In the genomic region with DNA sequence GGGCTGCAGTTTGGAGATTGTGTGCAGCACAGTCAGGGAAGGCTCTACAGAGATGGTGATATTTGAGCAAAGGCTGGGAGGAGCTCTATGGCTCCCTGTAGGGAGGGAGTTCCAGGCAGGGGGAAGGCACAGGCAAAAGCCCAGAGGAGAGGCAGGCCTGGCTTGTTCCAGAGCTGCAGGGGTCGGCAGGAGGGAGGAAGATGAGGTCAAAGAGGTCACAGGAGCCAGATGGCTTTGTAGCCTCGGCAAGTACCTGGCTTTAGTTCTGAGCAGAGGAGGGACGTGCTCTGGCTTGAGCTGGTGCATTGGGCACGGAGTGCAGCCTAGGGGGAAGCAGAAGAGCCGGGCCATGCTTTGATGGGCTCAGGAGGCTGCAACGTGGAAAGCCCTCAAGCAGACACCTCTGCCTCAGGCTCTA, we compare ENCODE assay signal across 18 cellular contexts.
DNase-seq lines count a peak whose midpoint lies in the region; ATAC-seq, FAIRE-seq and TF ChIP-seq lines count a peak whose summit lies in the region.
"Had no signal": no experiment of that assay in that cellular context is flagged by ENCODE, and none has a peak within 500 bp of the region (broad histone marks: within the 10 kb centered on the region; RNA-seq: fewer than 3 reads in every experiment).

No MANE protein-coding gene starts in this region.

- H3K36me3 ChIP-seq in pancreas = no peaks in the 10 kb centered on the region

- no peak for FAIRE-seq in pancreas (lab: Jason Lieb, UNC)
- FAIRE-seq: colon had no signal

- WGBS in pancreas, 2 donors = 79 to 86% methylated on average over 6 of the region's 6 CpGs

- H3K27ac Mint-ChIP-seq in nephron = peak overlapping the region in 2 of 3 experiments; percentile 0 to 30
- H3K27ac Mint-ChIP-seq: CD8-positive, alpha-beta T cell had no signal

- TF ChIP-seq CTCF in NB4 (IDR thresholded peaks at IDR 0.05; ENCODE audit: low read depth, low read length) (no peak), nephron (IDR thresholded peaks at IDR 0.05; ENCODE audit: unreplicated experiment in 3 of 3) (no peak), pancreas (IDR thresholded peaks at IDR 0.05) (no peak)

- no peaks in the 10 kb centered on the region for H3K27me3 Mint-ChIP-seq in nephron (ENCODE audit: low read depth)

- intact Hi-C loops in pancreas (cut with DNase I) = no loop called here

- no peaks in the 10 kb centered on the region for H3K9me3 ChIP-seq in pancreas

- DNase-seq in NCI-H82 (lab: John Stamatoyannopoulos, UW) (peak; percentile 20), NCI-H82 treated with DMSO at 0.1 percent for 48 hours (lab: John Stamatoyannopoulos, UW; ENCODE audit: unreplicated experiment) (no peak), NB4 (ENCODE audit: low read depth) (peak; percentile 31), ecto neural progenitor cell (ENCODE audit: low spot score) (peak; percentile 74), pancreas (no peak)
- DNase-seq: activated effector memory CD4-positive, alpha-beta T cell treated with anti-CD3 and anti-CD28 coated beads, Interleukin-2, amount 50 U/mL, for 16 hours; anterior cingulate cortex; CD8-positive, alpha-beta T cell; EL; Karpas-422; NCI-H510A; right cardiac atrium had no signal

- no peaks in the 10 kb centered on the region for H3K27me3 ChIP-seq in pancreas

- no peaks in the 10 kb centered on the region for H3K36me3 Mint-ChIP-seq in nephron (ENCODE audit: low read depth)
- H3K36me3 Mint-ChIP-seq: CD8-positive, alpha-beta T cell had no signal

- no peak for ATAC-seq in GM18867 (IDR thresholded peaks at IDR 0.05; ENCODE audit: unreplicated experiment)
- ATAC-seq in GM21737 (IDR thresholded peaks at IDR 0.05; ENCODE audit: unreplicated experiment) = no peak
- ATAC-seq in pancreas = no peak
- ATAC-seq: CD8-positive, alpha-beta T cell; right cardiac atrium had no signal

- TF ChIP-seq POLR2A in NB4 (IDR thresholded peaks at IDR 0.05; ENCODE audit: extremely low read depth, insufficient read length) = no peak

- H3K4me1 ChIP-seq in pancreas = peaks cover 0 to 9% (median 4%) of the 10 kb centered on the region in 3 donors

- H3K4me3 ChIP-seq in NB4 (ENCODE audit: low read depth, low read length) = no peak overlapping the region
- H3K4me3 ChIP-seq in pancreas = no peak overlapping the region
- H3K4me3 ChIP-seq: SK-N-MC had no signal

- H3K9me3 Mint-ChIP-seq in nephron = no peaks in the 10 kb centered on the region
- H3K9me3 Mint-ChIP-seq: CD8-positive, alpha-beta T cell had no signal

- H3K4me3 Mint-ChIP-seq in nephron = peak overlapping the region in 1 of 3 experiments; percentile 0
- H3K4me3 Mint-ChIP-seq: CD8-positive, alpha-beta T cell had no signal

- H3K27ac ChIP-seq in pancreas = no peak overlapping the region
- H3K27ac ChIP-seq: SK-N-MC, VCaP had no signal

- H3K4me1 Mint-ChIP-seq in nephron = peaks cover 42% of the 10 kb centered on the region

Comparison
In these comparisons a context has a peak if more than half of its experiments do, and no peak if none do; other contexts are left out.
1. DNase-seq: peak in NCI-H82 (single experiment), NB4 (single experiment) and ecto neural progenitor cell (single experiment); none in NCI-H82 treated with DMSO at 0.1 percent for 48 hours (single experiment) and pancreas (0 of 6).